Comparison of ENCODE assay signal across 8 cellular contexts in the genomic region with DNA sequence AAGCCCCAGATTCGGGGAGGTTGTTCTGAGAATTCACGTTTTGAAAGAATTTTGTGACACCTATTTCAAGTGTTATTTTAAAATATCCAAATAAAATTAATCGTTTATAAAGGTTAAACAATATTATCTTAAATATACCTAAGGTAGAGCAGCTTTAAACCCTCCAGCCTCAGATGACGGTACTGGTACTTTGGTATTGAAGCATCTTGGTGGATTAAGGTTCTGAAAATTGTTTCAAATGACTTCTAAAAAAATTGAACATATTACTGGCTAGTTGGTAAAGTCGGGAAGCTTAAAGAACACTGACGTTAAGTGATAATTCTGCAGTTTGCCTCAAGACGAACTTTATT. TPM values are rescaled to one million over a fixed set of nuclear protein-coding genes. Genes with fewer than 3 reads are reported as not detected.
DNase-seq lines count a peak whose midpoint lies in the region; ATAC-seq, FAIRE-seq and TF ChIP-seq lines count a peak whose summit lies in the region.

No MANE protein-coding gene starts in this region.

- no peak for TF ChIP-seq EP300 in H1 (IDR thresholded peaks at IDR 0.05; ENCODE audit: borderline replicate concordance in 1 of 2, low read depth in 2 of 2, low read length in 2 of 2)

- H3K9me3 Mint-ChIP-seq in CD4-positive, alpha-beta T cell: no peaks in the 10 kb centered on the region

- no peaks in the 10 kb centered on the region for H4K20me1 ChIP-seq in OCI-LY1 (ENCODE audit: insufficient read depth, low read length)
- H4K20me1 ChIP-seq in H1 (replicated peaks in 1 of 2; ENCODE audit: control insufficient read depth in 1 of 2, insufficient read depth in 2 of 2, low read length in 2 of 2): peaks cover 0 to 2% of the 10 kb centered on the region in 2 experiments

- H3K4ac ChIP-seq in H1 (replicated peaks; ENCODE audit: insufficient read length, low read depth, low read length) (no peak overlapping the region), neuronal stem cell (ENCODE audit: low read length) (no peak overlapping the region)

- intact Hi-C loops in CD4-positive, alpha-beta T cell (cut with DNase I, micrococcal nuclease): loop anchor here in 1 of 2 experiments (1.0 to 5.0 kb wide), 2 partner anchors 107 to 130 kb away; a partner anchor contains a TSS
- intact Hi-C loops in posterior vena cava (cut with DNase I): no loop called here

- no peaks in the 10 kb centered on the region for H3K79me2 ChIP-seq in OCI-LY1 (ENCODE audit: insufficient read depth, low read length)
- peaks cover 5 to 13% of the 10 kb centered on the region in 2 experiments for H3K79me2 ChIP-seq in H1 (ENCODE audit: control insufficient read depth in 1 of 2, insufficient read depth in 2 of 2, low read length in 2 of 2)

- H3K27ac ChIP-seq in CD4-positive, alpha-beta T cell (ENCODE audit: low read depth, low read length): no peak overlapping the region
- peak overlapping the region; percentile 87 for H3K27ac ChIP-seq in OCI-LY1 (ENCODE audit: low read depth, low read length, poor library complexity, severe bottlenecking)
- H3K27ac ChIP-seq in H1 (ENCODE audit: low read depth, low read length): no peak overlapping the region
- no peak overlapping the region for H3K27ac ChIP-seq in neuronal stem cell (replicated peaks; ENCODE audit: low read length)

- no peaks in the 10 kb centered on the region; the same call in 1 of the 2 replicates for H3K79me1 ChIP-seq in H1 (ENCODE audit: low read depth, low read length)
- H3K79me1 ChIP-seq in neuronal stem cell (ENCODE audit: low read depth, low read length): no peaks in the 10 kb centered on the region

- no peak overlapping the region for H3K23ac ChIP-seq in H1 (ENCODE audit: insufficient read length)
- H3K23ac ChIP-seq in neuronal stem cell (ENCODE audit: low read depth, low read length, poor library complexity): no peak overlapping the region

- CTCF ChIA-PET in CD4-positive, alpha-beta T cell (lab: Charles Lee): interaction anchor here (0.8 to 1.2 kb wide), 2 partner anchors 12 kb away, joined by 3 to 4 read pairs; no protein-coding TSS in a partner anchor
- CTCF ChIA-PET in H1 (lab: Charles Lee; ENCODE audit: partially characterized antibody): interaction anchor here (1.1 kb wide), 1 partner anchor 9 kb away, joined by 4 read pairs; no protein-coding TSS in a partner anchor

- H2BK5ac ChIP-seq in H1 (ENCODE audit: low read depth, low read length) (no peak overlapping the region), neuronal stem cell (ENCODE audit: low read length) (no peak overlapping the region)

- no peaks in the 10 kb centered on the region for H3K27me3 Mint-ChIP-seq in CD4-positive, alpha-beta T cell

- H3K56ac ChIP-seq in H1 (replicated peaks; ENCODE audit: insufficient read length, low read depth, low read length): no peak overlapping the region

- H3K4me3 ChIP-seq in OCI-LY1 (ENCODE audit: low read depth, low read length, poor library complexity, severe bottlenecking) (peak overlapping the region; percentile 78), H1 (ENCODE audit: extremely low read depth in 1 of 4, insufficient read depth in 2 of 4, low read depth in 3 of 4, low read length in 4 of 4) (peak overlapping the region; percentile 3 to 80 (median 46); a peak in 5 of 8 replicates), neuronal stem cell (ENCODE audit: low read length in 2 of 2) (peak overlapping the region; percentile 56 to 97)

- peaks cover 23% of the 10 kb centered on the region for H3K4me1 ChIP-seq in OCI-LY1 (ENCODE audit: insufficient read depth, low read length, severe bottlenecking)
- H3K4me1 ChIP-seq in H1 (replicated peaks in 1 of 4; ENCODE audit: control insufficient read depth in 3 of 4, insufficient read depth in 4 of 4, low read length in 3 of 4): peaks cover 0 to 4% (median 3%) of the 10 kb centered on the region in 4 experiments; a peak in 3 of 7 replicates
- H3K4me1 ChIP-seq in neuronal stem cell (ENCODE audit: control insufficient read depth in 2 of 2, insufficient read depth in 1 of 2, low read depth in 1 of 2, low read length in 2 of 2): peaks cover 4 to 5% of the 10 kb centered on the region in 2 donors

- no peak overlapping the region for H2BK12ac ChIP-seq in H1 (ENCODE audit: low read depth, low read length)
- no peak overlapping the region for H2BK12ac ChIP-seq in neuronal stem cell (ENCODE audit: low read length)

- H3K18ac ChIP-seq in H1 (ENCODE audit: extremely low read depth, low read length) (no peak overlapping the region), neuronal stem cell (ENCODE audit: low read length) (no peak overlapping the region)

- no peak for ATAC-seq in CD4-positive, alpha-beta T cell (ENCODE audit: poor library complexity)
- no peak for ATAC-seq in HG02973 (IDR thresholded peaks at IDR 0.05; ENCODE audit: unreplicated experiment)
- no peak for ATAC-seq in HG03039 (IDR thresholded peaks at IDR 0.05; ENCODE audit: unreplicated experiment)

- H3K4me1 Mint-ChIP-seq in CD4-positive, alpha-beta T cell (ENCODE audit: low read depth): peaks cover 31% of the 10 kb centered on the region

- peaks cover 36% of the 10 kb centered on the region for H3K36me3 ChIP-seq in OCI-LY1 (ENCODE audit: insufficient read depth, low read length)
- peaks cover 7 to 37% (median 22%) of the 10 kb centered on the region in 4 experiments; a peak in 7 of 8 replicates for H3K36me3 ChIP-seq in H1 (ENCODE audit: control insufficient read depth in 2 of 4, insufficient read depth in 4 of 4, low read length in 3 of 4)
- peaks cover 17 to 32% of the 10 kb centered on the region in 2 donors for H3K36me3 ChIP-seq in neuronal stem cell (replicated peaks in 1 of 2; ENCODE audit: control insufficient read depth in 2 of 2, insufficient read depth in 2 of 2, low read length in 2 of 2)

- no peaks in the 10 kb centered on the region for H3K27me3 ChIP-seq in CD4-positive, alpha-beta T cell (ENCODE audit: control insufficient read depth, insufficient read depth, low read length)
- H3K27me3 ChIP-seq in OCI-LY1 (ENCODE audit: insufficient read depth, low read length): no peaks in the 10 kb centered on the region
- H3K27me3 ChIP-seq in H1 (replicated peaks in 1 of 4; ENCODE audit: control insufficient read depth in 3 of 4, extremely low read depth in 1 of 4, insufficient read depth in 3 of 4, low read length in 3 of 4): no peaks in the 10 kb centered on the region
- no peaks in the 10 kb centered on the region for H3K27me3 ChIP-seq in neuronal stem cell (ENCODE audit: control insufficient read depth in 3 of 3, insufficient read depth in 3 of 3, low read depth in 1 of 3, low read length in 3 of 3)

- H3F3A ChIP-seq in OCI-LY1 (ENCODE audit: insufficient read depth, low read length): 0 out of 2 replicates have a peak, but pooled peaks cover 5% of the 10 kb centered on the region

- H4K91ac ChIP-seq in H1 (replicated peaks; ENCODE audit: insufficient read length, low read length): no peak overlapping the region
- H4K91ac ChIP-seq in neuronal stem cell (ENCODE audit: low read depth, low read length, poor library complexity): no peak overlapping the region

- POLR2A ChIA-PET in CD4-positive, alpha-beta T cell (lab: Charles Lee): interaction anchor here (0.6 to 1.4 kb wide), 3 partner anchors 12 to 109 kb away, joined by 3 to 7 read pairs (median 6); a partner anchor contains a TSS
- POLR2A ChIA-PET in H1 (lab: Charles Lee; ENCODE audit: partially characterized antibody): interaction anchor here (1.0 to 1.4 kb wide), 3 partner anchors 12 to 109 kb away, joined by 3 to 6 read pairs (median 5); a partner anchor contains a TSS

- H4K8ac ChIP-seq in H1 (ENCODE audit: extremely low read depth, insufficient read depth, low read length) (no peak overlapping the region), neuronal stem cell (ENCODE audit: low read depth, low read length) (no peak overlapping the region)

- H3K36me3 Mint-ChIP-seq in CD4-positive, alpha-beta T cell (ENCODE audit: low read depth): peaks cover 43% of the 10 kb centered on the region

- H3K9me2 ChIP-seq in OCI-LY1 (ENCODE audit: low read depth, low read length): no peaks in the 10 kb centered on the region

- no peaks in the 10 kb centered on the region for H3K9me3 ChIP-seq in CD4-positive, alpha-beta T cell (ENCODE audit: control insufficient read depth, low read length)
- H3K9me3 ChIP-seq in OCI-LY1 (ENCODE audit: low read length) (no peaks in the 10 kb centered on the region), H1 (ENCODE audit: insufficient read depth in 2 of 2, low read depth in 1 of 2, low read length in 1 of 2) (no peaks in the 10 kb centered on the region), neuronal stem cell (replicated peaks in 1 of 2; ENCODE audit: control insufficient read depth in 2 of 2, insufficient read depth in 1 of 2, low read depth in 1 of 2, low read length in 2 of 2) (peaks cover 0 to 2% of the 10 kb centered on the region in 2 donors)

- no peak overlapping the region for H4K5ac ChIP-seq in H1 (ENCODE audit: insufficient read length, low read depth, low read length)

- no peak for TF ChIP-seq RAD21 in H1 (IDR thresholded peaks at IDR 0.05 in 1 of 2, conservative IDR thresholded peaks at IDR 0.05 in 1 of 2; ENCODE audit: low read depth in 2 of 2, low read length in 2 of 2)

- no peak overlapping the region for H3K14ac ChIP-seq in H1 (ENCODE audit: insufficient read length)
- H3K14ac ChIP-seq in neuronal stem cell (ENCODE audit: low read length): no peak overlapping the region

- FAIRE-seq in H1 (lab: Jason Lieb, UNC): no peak

- H2BK15ac ChIP-seq in H1 (ENCODE audit: low read length) (no peak overlapping the region), neuronal stem cell (ENCODE audit: low read length) (no peak overlapping the region)

- 57% methylated on average over 7 of the region's 7 CpGs; no CpG with 5 or more reads in 1 of the 2 experiments for WGBS in H1 (ENCODE audit: extremely low coverage in 1 of 2, insufficient coverage in 1 of 2, insufficient read length in 1 of 2, insufficient replicate concordance in 2 of 2, low coverage in 1 of 2, low lambda C conversion rate in 2 of 2, missing lambda C conversion rate in 1 of 2), 2 experiments
- WGBS in neuronal stem cell (ENCODE audit: extremely low coverage in 2 of 2, insufficient read length in 2 of 2, insufficient replicate concordance in 1 of 2), 2 donors: no CpG with 5 or more reads among the region's 7 CpGs

- no peak overlapping the region for H2BK120ac ChIP-seq in H1 (replicated peaks; ENCODE audit: low read depth, low read length)
- no peak overlapping the region for H2BK120ac ChIP-seq in neuronal stem cell (ENCODE audit: low read depth, low read length)

- no peak for TF ChIP-seq CTCF in CD4-positive, alpha-beta T cell (IDR thresholded peaks at IDR 0.05)
- TF ChIP-seq CTCF in OCI-LY1 (IDR thresholded peaks at IDR 0.05; ENCODE audit: low read length) (no peak), H1 (IDR thresholded peaks at IDR 0.05; ENCODE audit: control extremely low read depth in 1 of 3, insufficient read depth in 1 of 3, low read depth in 1 of 3, low read length in 3 of 3) (no peak)

- no peak overlapping the region for H2AK5ac ChIP-seq in H1 (ENCODE audit: low read depth, low read length)
- no peak overlapping the region for H2AK5ac ChIP-seq in neuronal stem cell (ENCODE audit: low read depth, low read length)

- peaks cover 4% of the 10 kb centered on the region; the same call in 1 of the 2 replicates for H3K23me2 ChIP-seq in H1 (ENCODE audit: low read depth, low read length)

- peak overlapping the region; percentile 86 for H2AFZ ChIP-seq in OCI-LY1 (ENCODE audit: low read length)
- H2AFZ ChIP-seq in H1 (ENCODE audit: low read length): no peak overlapping the region; the same call in 1 of the 2 replicates
- H2AFZ ChIP-seq in neuronal stem cell (ENCODE audit: low read length): peak overlapping the region; percentile 92

- no peak overlapping the region for H2BK20ac ChIP-seq in H1 (ENCODE audit: low read length)

- H3K9ac ChIP-seq in OCI-LY1 (ENCODE audit: low read length): peak overlapping the region; percentile 48
- H3K9ac ChIP-seq in H1 (replicated peaks in 1 of 4; ENCODE audit: extremely low read depth in 1 of 4, low read depth in 3 of 4, low read length in 3 of 4): no peak overlapping the region
- H3K9ac ChIP-seq in neuronal stem cell (ENCODE audit: low read depth, low read length, poor library complexity): no peak overlapping the region

- H3K27ac Mint-ChIP-seq in CD4-positive, alpha-beta T cell: peak overlapping the region; percentile 92

- DNase-seq in CD4-positive, alpha-beta T cell: no peak
- no peak for DNase-seq in H1 (ENCODE audit: low read depth in 1 of 2, low spot score in 2 of 2)
- no peak for DNase-seq in neuronal stem cell (ENCODE audit: low spot score)
- DNase-seq in posterior vena cava (ENCODE audit: low spot score): no peak
- DNase-seq in SHP77 (lab: John Stamatoyannopoulos, UW): no peak

- H3K4me2 ChIP-seq in OCI-LY1 (ENCODE audit: low read length) (peak overlapping the region; percentile 56), H1 (ENCODE audit: insufficient read depth in 1 of 2, low read depth in 2 of 2, low read length in 2 of 2) (peak overlapping the region; percentile 29 to 71), neuronal stem cell (ENCODE audit: insufficient read depth, low read length, poor library complexity, severe bottlenecking) (peak overlapping the region; percentile 79)

- H3K4me3 Mint-ChIP-seq in CD4-positive, alpha-beta T cell: peak overlapping the region; percentile 92

- TF ChIP-seq POLR2A in H1 (IDR thresholded peaks at IDR 0.05; ENCODE audit: control extremely low read depth in 1 of 2, low read depth in 2 of 2, low read length in 2 of 2): no peak

RNA-seq across cellular contexts. Expression of a gene that starts 0.4 kb away (rescaled TPM):
- total RNA-seq in CD4-positive, alpha-beta T cell: 10 to 100 TPM; 77.8 to 83.1 TPM
- 32.0 and 33.0 TPM in 2 replicates for total RNA-seq in H1 (2021; fragmentation: NEBNext Ultra II Directional; extraction: Animal tissue kit (Norgen Biotek cat#: 25700))
- 11.4 and 15.0 TPM in 2 replicates for polyA plus RNA-seq in H1 (2011; rRNA removed)
- polyA plus RNA-seq in H1 (2011; cell fraction: cytosol; rRNA removed): 16.1 TPM
- polyA plus RNA-seq in H1 (2011; cell fraction: nucleus; rRNA removed): 7.5 TPM
- 13.8 to 25.8 TPM (median 15.5 TPM) in 4 replicates for polyA plus RNA-seq in H1 (2012, experiment 1 of 2)
- 7.0 TPM for polyA plus RNA-seq in H1 (2012, experiment 2 of 2)
- 21.8 TPM for polyA plus RNA-seq in H1 (2013, experiment 1 of 2)
- polyA plus RNA-seq in H1 (2013, experiment 2 of 2): 19.4 TPM
- 23.8 and 33.5 TPM in 2 replicates for polyA minus RNA-seq in H1 (2011; rRNA and poly(A)+ RNA removed)
- polyA minus RNA-seq in H1 (2011; cell fraction: cytosol; rRNA and poly(A)+ RNA removed): 20.3 TPM
- 29.9 TPM for polyA minus RNA-seq in H1 (2011; cell fraction: nucleus; rRNA and poly(A)+ RNA removed)
- 14.8 TPM for polyA plus RNA-seq in neuronal stem cell (2013, experiment 1 of 2)
- polyA plus RNA-seq in neuronal stem cell (2013, experiment 2 of 2): 15.8 TPM
- 10 to 100 TPM; 22.8 to 23.1 TPM for total RNA-seq in posterior vena cava

RNA-seq across cellular contexts. Expression of a gene that starts 31.5 kb away (rescaled TPM):
- total RNA-seq in CD4-positive, alpha-beta T cell: under 1 TPM; 0.20 to 0.25 TPM
- total RNA-seq in H1 (2021; fragmentation: NEBNext Ultra II Directional; extraction: Animal tissue kit (Norgen Biotek cat#: 25700)): 0.22 and 0.25 TPM in 2 replicates
- 0.35 and 0.46 TPM in 2 replicates for polyA plus RNA-seq in H1 (2011; rRNA removed)
- polyA plus RNA-seq in H1 (2011; cell fraction: cytosol; rRNA removed): 0.12 TPM
- 0.31 TPM for polyA plus RNA-seq in H1 (2011; cell fraction: nucleus; rRNA removed)
- polyA plus RNA-seq in H1 (2012, experiment 1 of 2): 0.04 to 0.19 TPM (median 0.09 TPM) in 4 replicates
- polyA plus RNA-seq in H1 (2012, experiment 2 of 2): not detected
- 0.04 TPM for polyA plus RNA-seq in H1 (2013, experiment 1 of 2)
- polyA plus RNA-seq in H1 (2013, experiment 2 of 2): 0.04 TPM
- polyA minus RNA-seq in H1 (2011; rRNA and poly(A)+ RNA removed): 0.24 and 0.91 TPM in 2 replicates
- polyA minus RNA-seq in H1 (2011; cell fraction: cytosol; rRNA and poly(A)+ RNA removed): not detected
- polyA minus RNA-seq in H1 (2011; cell fraction: nucleus; rRNA and poly(A)+ RNA removed): 1.00 TPM
- polyA plus RNA-seq in neuronal stem cell (2013, experiment 1 of 2): 0.03 TPM
- polyA plus RNA-seq in neuronal stem cell (2013, experiment 2 of 2): 0.03 TPM
- total RNA-seq in posterior vena cava: under 1 TPM; 0.88 to 0.90 TPM

RNA-seq across cellular contexts. Expression of a gene that starts 49.1 kb away (rescaled TPM):
- total RNA-seq in CD4-positive, alpha-beta T cell: not detected
- total RNA-seq in H1 (2021; fragmentation: NEBNext Ultra II Directional; extraction: Animal tissue kit (Norgen Biotek cat#: 25700)): not detected in 2 replicates
- polyA plus RNA-seq in H1 (2011; rRNA removed): not detected in 2 replicates
- polyA plus RNA-seq in H1 (2011; cell fraction: cytosol; rRNA removed): not detected
- polyA plus RNA-seq in H1 (2011; cell fraction: nucleus; rRNA removed): not detected
- polyA plus RNA-seq in H1 (2012, experiment 1 of 2): not detected in 4 replicates
- not detected for polyA plus RNA-seq in H1 (2012, experiment 2 of 2)
- polyA plus RNA-seq in H1 (2013, experiment 1 of 2): 0.24 TPM
- polyA plus RNA-seq in H1 (2013, experiment 2 of 2): 0.17 TPM
- polyA minus RNA-seq in H1 (2011; rRNA and poly(A)+ RNA removed): not detected in 2 replicates
- not detected for polyA minus RNA-seq in H1 (2011; cell fraction: cytosol; rRNA and poly(A)+ RNA removed)
- not detected for polyA minus RNA-seq in H1 (2011; cell fraction: nucleus; rRNA and poly(A)+ RNA removed)
- polyA plus RNA-seq in neuronal stem cell (2013, experiment 1 of 2): not detected
- not detected for polyA plus RNA-seq in neuronal stem cell (2013, experiment 2 of 2)
- not detected for total RNA-seq in posterior vena cava

RNA-seq across cellular contexts. Expression of a gene that starts 55.5 kb away (rescaled TPM):
- under 1 TPM in 1 of 2 experiments, not detected in 1; 0.56 TPM for total RNA-seq in CD4-positive, alpha-beta T cell
- total RNA-seq in H1 (2021; fragmentation: NEBNext Ultra II Directional; extraction: Animal tissue kit (Norgen Biotek cat#: 25700)): 0.27 and 0.56 TPM in 2 replicates
- 0.08 and 0.25 TPM in 2 replicates for polyA plus RNA-seq in H1 (2011; rRNA removed)
- polyA plus RNA-seq in H1 (2011; cell fraction: cytosol; rRNA removed): 0.27 TPM
- 0.57 TPM for polyA plus RNA-seq in H1 (2011; cell fraction: nucleus; rRNA removed)
- 0.08 to 0.43 TPM (median 0.18 TPM) in 3 of 4 replicates, not detected in the other for polyA plus RNA-seq in H1 (2012, experiment 1 of 2)
- polyA plus RNA-seq in H1 (2012, experiment 2 of 2): not detected
- polyA plus RNA-seq in H1 (2013, experiment 1 of 2): 0.30 TPM
- polyA plus RNA-seq in H1 (2013, experiment 2 of 2): 0.24 TPM
- polyA minus RNA-seq in H1 (2011; rRNA and poly(A)+ RNA removed): 0.10 and 0.19 TPM in 2 replicates
- polyA minus RNA-seq in H1 (2011; cell fraction: cytosol; rRNA and poly(A)+ RNA removed): not detected
- 0.40 TPM for polyA minus RNA-seq in H1 (2011; cell fraction: nucleus; rRNA and poly(A)+ RNA removed)
- 0.14 TPM for polyA plus RNA-seq in neuronal stem cell (2013, experiment 1 of 2)
- polyA plus RNA-seq in neuronal stem cell (2013, experiment 2 of 2): 0.08 TPM
- total RNA-seq in posterior vena cava: not detected
